Comparison of ENCODE assay signal across 22 cellular contexts in genomic region chr7:1757601-1758000, GRCh38.
"Had no signal": no experiment of that assay in that cellular context is flagged by ENCODE, and none has a peak within 500 bp of the region (broad histone marks: within the 10 kb centered on the region; RNA-seq: fewer than 3 reads in every experiment).

No MANE protein-coding gene starts in this region.

- H3K4me1 ChIP-seq: lower lobe of right lung, neural progenitor cell, pancreas, tibial nerve had no signal

- H3K9me3 ChIP-seq: lower lobe of right lung, pancreas had no signal

- DNase-seq: heart right ventricle; islet precursor cell; left ventricle myocardium superior; mammary epithelial cell; mesenchymal stem cell; naive B cell; natural killer cell; nephron progenitor cell; pancreas; stimulated activated CD4-positive, alpha-beta T cell treated with anti-CD3 and anti-CD28 coated beads, Interleukin-4, amount 100 ng/mL, for 24 hours; stimulated activated CD8-positive, alpha-beta memory T cell treated with anti-CD3 and anti-CD28 coated beads, Interleukin-4, amount 100 ng/mL, for 48 hours; stimulated activated naive CD4-positive, alpha-beta T cell treated with Interleukin-2 at 50 U/mL for 16 hours; stimulated activated naive CD8-positive, alpha-beta T cell treated with anti-CD3 and anti-CD28 coated beads, Interleukin-15, amount 100 ng/mL, for 72 hours had no signal

- H3K9me3 Mint-ChIP-seq: type B pancreatic cell had no signal

- H3K27ac ChIP-seq: heart right ventricle, hepatocyte, lower lobe of right lung, neural progenitor cell, pancreas, right atrium auricular region, skin epidermis, tibial nerve had no signal

- ATAC-seq: left ventricle myocardium superior; lower lobe of right lung; natural killer cell; pancreas; sciatic nerve; stimulated activated memory B cell treated with anti-CD40 and anti-IgM and Interleukin-4, amounts not matched to agents 10 μg/mL and 1 μg/mL and 100 μg/mL, for 72 hours; stimulated activated naive CD8-positive, alpha-beta T cell treated with anti-CD3 and anti-CD28 coated beads, Interleukin-15, amount 100 ng/mL, for 72 hours had no signal

- H3K36me3 ChIP-seq: heart right ventricle, lower lobe of right lung, neural progenitor cell, pancreas, right atrium auricular region, tibial nerve had no signal

- H3K4me2 ChIP-seq: hepatocyte, neural progenitor cell had no signal

- H3K79me2 ChIP-seq: hepatocyte had no signal

- H3K27me3 ChIP-seq: right atrium auricular region had no signal

- H3K27ac Mint-ChIP-seq: natural killer cell; nephron progenitor cell; neural progenitor cell; stimulated activated memory B cell treated with anti-CD40 and anti-IgM and Interleukin-4, amounts not matched to agents 10 μg/mL and 1 μg/mL and 100 μg/mL, for 72 hours; type B pancreatic cell had no signal

- H3K36me3 Mint-ChIP-seq: naive B cell; natural killer cell; neural progenitor cell; stimulated activated memory B cell treated with anti-CD40 and anti-IgM and Interleukin-4, amounts not matched to agents 10 μg/mL and 1 μg/mL and 100 μg/mL, for 72 hours; type B pancreatic cell had no signal

- H3K4me3 ChIP-seq: heart right ventricle, hepatocyte, lower lobe of right lung, neural progenitor cell, pancreas, right atrium auricular region, skin epidermis, tibial nerve had no signal

- H2AFZ ChIP-seq: hepatocyte, neural progenitor cell had no signal

- H3K4me3 Mint-ChIP-seq: natural killer cell; nephron progenitor cell; neural progenitor cell; stimulated activated memory B cell treated with anti-CD40 and anti-IgM and Interleukin-4, amounts not matched to agents 10 μg/mL and 1 μg/mL and 100 μg/mL, for 72 hours; stimulated activated naive CD8-positive, alpha-beta T cell treated with anti-CD3 and anti-CD28 coated beads, Interleukin-15, amount 100 ng/mL, for 72 hours; type B pancreatic cell had no signal
